ENCODE assay signal across 7 cellular contexts in genomic region chr3:84959470-84960380, GRCh38. TPM values are rescaled to one million over a fixed set of nuclear protein-coding genes. Genes with fewer than 3 reads are reported as not detected.
DNase-seq lines count a peak whose midpoint lies in the region; ATAC-seq and TF ChIP-seq lines count a peak whose summit lies in the region.

No MANE protein-coding gene starts in this region.

- ATAC-seq in HG03103 (IDR thresholded peaks at IDR 0.05; ENCODE audit: low read depth, unreplicated experiment): peak; percentile 3
- ATAC-seq in GM18517 (IDR thresholded peaks at IDR 0.05; ENCODE audit: unreplicated experiment): no peak

- no peaks in the 10 kb centered on the region for H4K20me1 ChIP-seq in hepatocyte (ENCODE audit: insufficient read depth, poor library complexity, severe bottlenecking)

- H3K4me3 ChIP-seq in hepatocyte: peak overlapping the region; percentile 71
- H3K4me3 ChIP-seq in skin epidermis: peak overlapping the region in 6 of 7 experiments; percentile 18 to 53 (median 37)

- peaks cover 14% of the 10 kb centered on the region for H3K4me1 ChIP-seq in hepatocyte (ENCODE audit: insufficient read depth)

- H3K9me2 ChIP-seq in hepatocyte (replicated peaks; ENCODE audit: insufficient read depth): no peaks in the 10 kb centered on the region

- no peaks in the 10 kb centered on the region for H3K36me3 ChIP-seq in hepatocyte (replicated peaks; ENCODE audit: insufficient read depth, low read depth)

- peak overlapping the region; percentile 56 for H3K27ac ChIP-seq in VCaP
- no peak overlapping the region for H3K27ac ChIP-seq in hepatocyte
- peak overlapping the region in 1 of 21 experiments; percentile 38 for H3K27ac ChIP-seq in skin epidermis

- peak overlapping the region; percentile 93 for H2AFZ ChIP-seq in hepatocyte

- H3K79me2 ChIP-seq in hepatocyte: no peaks in the 10 kb centered on the region

- H3K4me2 ChIP-seq in hepatocyte: peak overlapping the region; percentile 99

- TF ChIP-seq CTCF in VCaP (conservative IDR thresholded peaks at IDR 0.05) (no peak), hepatocyte (IDR thresholded peaks at IDR 0.05; ENCODE audit: poor library complexity) (no peak)

- H3K27me3 ChIP-seq in hepatocyte: peaks cover 65% of the 10 kb centered on the region

- DNase-seq in hepatocyte (ENCODE audit: low spot score): peak; percentile 10
- DNase-seq in EL: no peak
- no peak for DNase-seq in mucosa of gallbladder (ENCODE audit: low spot score)

- WGBS in hepatocyte (ENCODE audit: low lambda C conversion rate, missing lambda C conversion rate): 2% methylated on average over 36 of the region's 40 CpGs

- H3K9me3 ChIP-seq in hepatocyte (ENCODE audit: low read depth): no peaks in the 10 kb centered on the region

RNA-seq across cellular contexts. Expression of gene CADM2, which starts 0.9 kb away (rescaled TPM):
- total RNA-seq in hepatocyte: 6.2 and 7.8 TPM in 2 replicates
- 2.9 and 3.9 TPM in 2 replicates for polyA plus RNA-seq in hepatocyte
- 7.9 TPM for total RNA-seq in mucosa of gallbladder
